In genomic region chr9:128765499-128765898, GRCh38 we compare ENCODE assay signal across 1 cellular context.
TF ChIP-seq lines count a peak whose summit lies in the region.

No MANE protein-coding gene starts in this region.

TF ChIP-seq in HepG2, 621 proteins besides CTCF, POLR2A, EP300 and RAD21 (continued from another document and continues in another):
- TF ChIP-seq LCORL (IDR thresholded peaks at IDR 0.05) (no peak), LCORL (CRISPR knock-in tag; IDR thresholded peaks at IDR 0.05) (peak; percentile 40; the same call in 1 of the 2 replicates), U2AF1 (optimal IDR thresholded peaks at IDR 0.05; ENCODE audit: low read depth, low read length) (no peak), ZNF83 (CRISPR knock-in tag; IDR thresholded peaks at IDR 0.05; ENCODE audit: borderline replicate concordance) (no peak), NR2F6 (IDR thresholded peaks at IDR 0.05) (no peak), NR2F6 (CRISPR knock-in tag; IDR thresholded peaks at IDR 0.05) (no peak), ZBTB1 (CRISPR knock-in tag; IDR thresholded peaks at IDR 0.05; ENCODE audit: borderline replicate concordance) (no peak), SALL1 (CRISPR knock-in tag; IDR thresholded peaks at IDR 0.05) (0 out of 2 replicates have a peak, but pooled peaks have one; percentile 9), BCL6 (CRISPR knock-in tag; IDR thresholded peaks at IDR 0.05) (peak; percentile 98), POGZ (CRISPR knock-in tag; IDR thresholded peaks at IDR 0.05) (no peak), ARID4A (CRISPR knock-in tag; IDR thresholded peaks at IDR 0.05; ENCODE audit: borderline replicate concordance) (no peak), NONO (IDR thresholded peaks at IDR 0.05) (no peak), NONO (CRISPR knock-in tag; conservative IDR thresholded peaks at IDR 0.05) (no peak), HNF1A (IDR thresholded peaks at IDR 0.05; ENCODE audit: low read depth) (peak; percentile 88), HNF1A (CRISPR knock-in tag; IDR thresholded peaks at IDR 0.05; ENCODE audit: borderline replicate concordance) (peak; percentile 84; the same call in 1 of the 2 replicates), NFAT5 (CRISPR knock-in tag; IDR thresholded peaks at IDR 0.05) (no peak), DDIT3 (CRISPR knock-in tag; IDR thresholded peaks at IDR 0.05) (no peak), PHF8 (CRISPR knock-in tag; IDR thresholded peaks at IDR 0.05) (no peak), KLF9 (CRISPR knock-in tag; IDR thresholded peaks at IDR 0.05; ENCODE audit: low read depth) (no peak), ZFP82 (CRISPR knock-in tag; IDR thresholded peaks at IDR 0.05; ENCODE audit: borderline replicate concordance) (no peak), TOPORS (CRISPR knock-in tag; IDR thresholded peaks at IDR 0.05) (no peak), ZNF740 (CRISPR knock-in tag; IDR thresholded peaks at IDR 0.05) (peak; percentile 25; the same call in 1 of the 2 replicates), ZNF446 (CRISPR knock-in tag; IDR thresholded peaks at IDR 0.05) (no peak), ZNF235 (CRISPR knock-in tag; IDR thresholded peaks at IDR 0.05; ENCODE audit: borderline replicate concordance) (no peak), BRD4 (CRISPR knock-in tag; IDR thresholded peaks at IDR 0.05) (no peak), ZSCAN21 (CRISPR knock-in tag; IDR thresholded peaks at IDR 0.05; ENCODE audit: borderline replicate concordance) (no peak), KIAA2018 (CRISPR knock-in tag; IDR thresholded peaks at IDR 0.05; ENCODE audit: borderline replicate concordance) (no peak), ZNF432 (CRISPR knock-in tag; IDR thresholded peaks at IDR 0.05; ENCODE audit: borderline replicate concordance) (no peak), PITX1 (CRISPR knock-in tag; IDR thresholded peaks at IDR 0.05) (no peak), KDM6A (CRISPR knock-in tag; IDR thresholded peaks at IDR 0.05; ENCODE audit: low read depth) (no peak), ZNF768 (CRISPR knock-in tag; IDR thresholded peaks at IDR 0.05) (no peak), ZNF326 (CRISPR knock-in tag; IDR thresholded peaks at IDR 0.05; ENCODE audit: borderline replicate concordance) (no peak), SOX13 (IDR thresholded peaks at IDR 0.05) (no peak), SOX13 (CRISPR knock-in tag; conservative IDR thresholded peaks at IDR 0.05 in 1 of 2, IDR thresholded peaks at IDR 0.05 in 1 of 2) (no peak), ZKSCAN8 (CRISPR knock-in tag; IDR thresholded peaks at IDR 0.05; ENCODE audit: borderline replicate concordance) (no peak), TRIM22 (IDR thresholded peaks at IDR 0.05) (no peak), HMGA1 (CRISPR knock-in tag; conservative IDR thresholded peaks at IDR 0.05) (no peak), ZNF615 (CRISPR knock-in tag; IDR thresholded peaks at IDR 0.05; ENCODE audit: borderline replicate concordance) (no peak), RARA (CRISPR knock-in tag; IDR thresholded peaks at IDR 0.05) (peak; percentile 80)
